ENCODE assay signal across 15 cellular contexts in genomic region chr11:2751523-2752203, GRCh38.
"Had no signal": no experiment of that assay in that cellular context is flagged by ENCODE, and none has a peak within 500 bp of the region (broad histone marks: within the 10 kb centered on the region; RNA-seq: fewer than 3 reads in every experiment).

No MANE protein-coding gene starts in this region.

- H3K36me3 Mint-ChIP-seq: natural killer cell had no signal

- H3K9me3 ChIP-seq: gastrocnemius medialis, thoracic aorta, vagina had no signal

- FAIRE-seq: endothelial cell of umbilical vein had no signal

- H3K4me3 ChIP-seq: cardiac muscle cell, coronary artery, gastrocnemius medialis, skin epidermis, stomach, thoracic aorta, vagina had no signal

- H3K27ac Mint-ChIP-seq: activated T-cell treated with anti-CD3 and anti-CD28 coated beads, Interleukin-2, amount 50 U/mL, for 24 hours; natural killer cell; T-helper 2 cell treated with Interferon-gamma antibody and Interleukin-4, amounts not matched to agents 5 μg/mL and 100 μg/mL, for 36 hours had no signal

- DNase-seq: activated gamma-delta T cell; activated T-cell treated with anti-CD3 and anti-CD28 coated beads, Interleukin-2, amount 50 U/mL, for 24 hours; effector CD4-positive, alpha-beta T cell; natural killer cell; stomach; SW 1271 had no signal

- H3K27me3 ChIP-seq: cardiac muscle cell, gastrocnemius medialis, stomach, vagina had no signal

- H3K4me3 Mint-ChIP-seq: activated T-cell treated with anti-CD3 and anti-CD28 coated beads, Interleukin-2, amount 50 U/mL, for 24 hours; natural killer cell; T-helper 2 cell treated with Interferon-gamma antibody and Interleukin-4, amounts not matched to agents 5 μg/mL and 100 μg/mL, for 36 hours had no signal

- H3K27ac ChIP-seq: cardiac muscle cell, coronary artery, gastrocnemius medialis, skin epidermis, stomach, thoracic aorta, vagina had no signal

- H3K4me1 Mint-ChIP-seq: natural killer cell had no signal

- H3K27me3 Mint-ChIP-seq: activated T-cell treated with anti-CD3 and anti-CD28 coated beads, Interleukin-2, amount 50 U/mL, for 24 hours had no signal

- H3K4me1 ChIP-seq: gastrocnemius medialis, vagina had no signal

- H3K36me3 ChIP-seq: cardiac muscle cell, gastrocnemius medialis, stomach, thoracic aorta, vagina had no signal

- H3K9me3 Mint-ChIP-seq: natural killer cell; T-helper 2 cell treated with Interferon-gamma antibody and Interleukin-4, amounts not matched to agents 5 μg/mL and 100 μg/mL, for 36 hours had no signal

- ATAC-seq: activated CD4-positive, CD25-positive, alpha-beta regulatory T cell treated with anti-CD3 and anti-CD28 coated beads, Interleukin-2, amount 50 U/mL, for 24 hours; gastrocnemius medialis; natural killer cell had no signal
